Comparison of ENCODE assay signal across 1 cellular context in genomic region chr5:135667662-135668061, GRCh38.
A peak's percentile ranks its signal among the peaks of the same experiment; 100 is the strongest.
TF ChIP-seq lines count a peak whose summit lies in the region.

No MANE protein-coding gene starts in this region.

TF ChIP-seq in HEK293, 187 proteins besides CTCF, POLR2A, EP300 and RAD21 (continued from another document):
- TF ChIP-seq ZNF146 (tag by site-specific recombination; IDR thresholded peaks at IDR 0.05) (no peak), ZNF2 (tag by site-specific recombination; IDR thresholded peaks at IDR 0.05) (no peak), ZNF518A (tag by site-specific recombination; conservative IDR thresholded peaks at IDR 0.05; ENCODE audit: low read depth) (no peak; the same call in 1 of the 2 replicates), SCRT2 (tag by site-specific recombination; IDR thresholded peaks at IDR 0.05) (peak; percentile 80), SETDB1 (IDR thresholded peaks at IDR 0.05; ENCODE audit: insufficient read length, low read length) (no peak), ZNF791 (tag by site-specific recombination; IDR thresholded peaks at IDR 0.05) (no peak), MEIS1 (CRISPR knock-in tag; IDR thresholded peaks at IDR 0.05; ENCODE audit: borderline replicate concordance) (no peak), ZNF184 (tag by site-specific recombination; IDR thresholded peaks at IDR 0.05) (no peak), ZNF449 (tag by site-specific recombination; IDR thresholded peaks at IDR 0.05) (no peak)
